ENCODE assay signal across 11 cellular contexts in the genomic region with DNA sequence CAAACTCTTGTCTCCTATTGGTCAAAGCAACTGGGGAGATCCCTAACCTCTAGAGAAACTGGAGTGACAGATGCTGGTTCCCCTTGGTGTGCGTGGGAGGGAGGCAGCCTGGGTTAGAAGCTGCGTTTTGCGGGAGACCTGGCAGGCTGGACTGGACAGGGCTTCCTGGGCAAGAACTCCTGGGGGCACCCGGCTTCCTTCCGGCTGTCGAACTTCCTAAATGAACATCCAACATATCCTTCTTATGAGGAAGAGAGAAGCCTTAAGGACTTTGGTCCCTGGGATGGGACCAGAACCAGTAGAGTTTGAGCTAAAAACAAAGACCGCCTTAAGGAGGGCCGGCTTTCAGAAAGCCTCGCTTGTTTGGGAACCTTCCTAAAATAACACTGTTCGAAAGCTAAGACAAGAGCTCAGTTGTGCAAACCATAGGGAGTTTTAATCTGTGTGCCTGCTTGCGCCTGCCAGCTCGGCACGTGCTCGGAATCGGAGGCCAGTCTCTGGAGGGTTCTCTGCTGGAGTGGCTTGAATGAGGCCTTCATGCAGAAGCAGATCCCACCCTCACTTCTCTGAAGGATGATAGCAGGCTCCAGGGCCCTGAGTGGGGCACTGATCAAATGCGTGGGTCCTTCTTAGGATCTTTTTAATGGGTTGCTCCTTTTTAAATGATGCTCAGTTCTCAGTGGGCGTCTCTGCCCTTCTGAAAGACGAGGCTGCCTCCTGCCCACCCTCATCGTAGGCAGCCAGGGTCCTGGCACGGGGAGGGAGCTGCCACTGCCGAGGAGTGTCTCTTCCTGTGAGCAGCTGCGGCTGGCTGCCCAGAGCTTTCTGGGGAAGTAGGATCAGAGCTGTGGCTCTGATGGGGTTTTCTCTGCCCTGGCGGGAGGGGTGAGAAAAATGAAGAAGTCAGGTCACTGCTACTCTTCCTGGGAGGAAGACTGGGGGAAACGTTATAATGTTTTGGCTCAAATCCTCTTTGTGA. TPM values are rescaled to one million over a fixed set of nuclear protein-coding genes. Genes with fewer than 3 reads are reported as not detected.
DNase-seq lines count a peak whose midpoint lies in the region; ATAC-seq and TF ChIP-seq lines count a peak whose summit lies in the region.
"Had no signal": no experiment of that assay in that cellular context is flagged by ENCODE, and none has a peak within 500 bp of the region (broad histone marks: within the 10 kb centered on the region; RNA-seq: fewer than 3 reads in every experiment).

No MANE protein-coding gene starts in this region.

- no peaks in the 10 kb centered on the region for H3K9me3 ChIP-seq in SK-N-SH

- ATAC-seq in SK-N-SH treated with all-trans-retinoic acid at 6 μM for 48 hours (no peak), HG03108 (IDR thresholded peaks at IDR 0.05; ENCODE audit: unreplicated experiment) (no peak), GM18907 (IDR thresholded peaks at IDR 0.05; ENCODE audit: unreplicated experiment) (no peak)
- ATAC-seq: HCT116 had no signal

- H3K23ac ChIP-seq in mesendoderm (ENCODE audit: low read length): no peak overlapping the region

- POLR2A ChIA-PET in SK-N-SH (lab: Yijun Ruan, JAX): interaction anchor here (1.4 kb wide), 1 partner anchor 51 kb away, joined by 3 read pairs; no protein-coding TSS in a partner anchor

- H3K4me1 ChIP-seq in SK-N-SH (ENCODE audit: control insufficient read depth in 1 of 2, insufficient read depth in 2 of 2, low read depth in 1 of 2, low read length in 1 of 2) (peaks cover 0 to 44% of the 10 kb centered on the region in 2 experiments; a peak in 1 of 4 replicates), mesendoderm (ENCODE audit: control insufficient read depth, low read depth, low read length) (peaks cover 2% of the 10 kb centered on the region)

- no peak overlapping the region for H2AFZ ChIP-seq in SK-N-SH (ENCODE audit: low read depth)

- no peak overlapping the region for H3K9ac ChIP-seq in SK-N-SH
- no peak overlapping the region for H3K9ac ChIP-seq in mesendoderm (ENCODE audit: low read length)

- no peak overlapping the region for H3K4me3 ChIP-seq in SK-N-SH (ENCODE audit: low read depth in 2 of 2, low read length in 1 of 2)
- H3K4me3 ChIP-seq in mesendoderm (ENCODE audit: low read length): no peak overlapping the region

- TF ChIP-seq CTCF in SK-N-SH (IDR thresholded peaks at IDR 0.05): no peak

- no peak overlapping the region for H3K56ac ChIP-seq in mesendoderm (ENCODE audit: low read length)

- no peaks in the 10 kb centered on the region for H3K27me3 ChIP-seq in SK-N-SH (ENCODE audit: insufficient read depth)
- H3K27me3 ChIP-seq in mesendoderm (ENCODE audit: insufficient read depth, low read length, poor library complexity): no peaks in the 10 kb centered on the region

- no peaks in the 10 kb centered on the region for H3K9me2 ChIP-seq in SK-N-SH

- H3K79me2 ChIP-seq in SK-N-SH (ENCODE audit: insufficient read depth): no peaks in the 10 kb centered on the region
- H3K79me2 ChIP-seq in mesendoderm (ENCODE audit: control insufficient read depth, insufficient read depth, low read length): no peaks in the 10 kb centered on the region

- TF ChIP-seq EP300 in SK-N-SH (IDR thresholded peaks at IDR 0.05; ENCODE audit: borderline replicate concordance in 1 of 2, low read depth in 1 of 2, low read length in 1 of 2): no peak

- H3K9me3 Mint-ChIP-seq in immature natural killer cell: no peaks in the 10 kb centered on the region
- H3K9me3 Mint-ChIP-seq: neural crest cell had no signal

- H2BK120ac ChIP-seq in mesendoderm (ENCODE audit: low read depth, low read length): no peak overlapping the region

- H3K36me3 Mint-ChIP-seq in immature natural killer cell: peaks cover 0 to 3% (median 0%) of the 10 kb centered on the region in 3 donors

- H3K79me1 ChIP-seq in mesendoderm (ENCODE audit: low read length): no peaks in the 10 kb centered on the region

- H3K4me3 Mint-ChIP-seq in immature natural killer cell: peak overlapping the region; percentile 18 to 70 (median 63)
- H3K4me3 Mint-ChIP-seq: neural crest cell had no signal

- DNase-seq in SK-N-SH: peak; percentile 26
- peak in 55 of 58 donors; percentile 15 to 92 (median 73) for DNase-seq in anterior cingulate cortex (lab: John Stamatoyannopoulos, UW)
- no peak for DNase-seq in immature natural killer cell
- peak; percentile 79 for DNase-seq in superior temporal gyrus (ENCODE audit: extremely low spot score)
- no peak for DNase-seq in mesendoderm
- DNase-seq: activated CD8-positive, alpha-beta memory T cell treated with anti-CD3 and anti-CD28 coated beads, Interleukin-2, amount 50 U/mL, for 4 hours had no signal

- no peak overlapping the region for H2BK5ac ChIP-seq in mesendoderm (ENCODE audit: low read length)

- CTCF ChIA-PET in SK-N-SH (lab: Yijun Ruan, JAX): interaction anchor here (0.7 to 1.5 kb wide), 2 partner anchors 10 to 35 kb away, joined by 4 to 5 read pairs; no protein-coding TSS in a partner anchor

- no peak overlapping the region for H3K4ac ChIP-seq in mesendoderm (ENCODE audit: low read depth, low read length)

- WGBS in SK-N-SH (ENCODE audit: low lambda C conversion rate): 70% methylated on average over 19 of the region's 24 CpGs
- WGBS in mesendoderm (ENCODE audit: extremely low coverage, insufficient coverage, low lambda C conversion rate): no CpG with 5 or more reads among the region's 24 CpGs

- peaks cover 13 to 32% (median 24%) of the 10 kb centered on the region in 3 donors for H3K27me3 Mint-ChIP-seq in immature natural killer cell (ENCODE audit: low read depth in 3 of 3)

- no peak overlapping the region for H2AK5ac ChIP-seq in mesendoderm (ENCODE audit: low read length)

- H3K27ac ChIP-seq in SK-N-SH (ENCODE audit: low read depth in 2 of 2, low read length in 1 of 2) (no peak overlapping the region), mesendoderm (ENCODE audit: low read depth, low read length) (no peak overlapping the region)

- peak overlapping the region in 2 of 6 donors; percentile 35 to 70 for H3K27ac Mint-ChIP-seq in immature natural killer cell

- no peak overlapping the region for H4K5ac ChIP-seq in mesendoderm (ENCODE audit: low read length)

- no peak overlapping the region for H4K8ac ChIP-seq in mesendoderm (ENCODE audit: low read depth, low read length)

- H3F3A ChIP-seq in SK-N-SH (replicated peaks; ENCODE audit: insufficient read depth): no peaks in the 10 kb centered on the region

- H3K4me2 ChIP-seq in SK-N-SH (no peak overlapping the region), mesendoderm (ENCODE audit: low read length) (no peak overlapping the region)

- no peak overlapping the region for H2BK15ac ChIP-seq in mesendoderm (replicated peaks; ENCODE audit: low read depth)

- no peak for TF ChIP-seq RAD21 in SK-N-SH (IDR thresholded peaks at IDR 0.05; ENCODE audit: low read length)

- H3K36me3 ChIP-seq in SK-N-SH (replicated peaks in 1 of 2; ENCODE audit: control insufficient read depth in 1 of 2, insufficient read depth in 2 of 2, low read length in 1 of 2) (no peaks in the 10 kb centered on the region), mesendoderm (ENCODE audit: control insufficient read depth, insufficient read depth, low read length) (no peaks in the 10 kb centered on the region)

- H3K18ac ChIP-seq in mesendoderm (ENCODE audit: low read length): no peak overlapping the region

- no peaks in the 10 kb centered on the region for H4K20me1 ChIP-seq in SK-N-SH (ENCODE audit: insufficient read depth)

- H3K4me1 Mint-ChIP-seq in immature natural killer cell: peaks cover 26 to 27% of the 10 kb centered on the region in 2 donors

TF ChIP-seq in SK-N-SH, 30 proteins besides CTCF, POLR2A, EP300 and RAD21:
- TF ChIP-seq SIN3A (IDR thresholded peaks at IDR 0.05; ENCODE audit: borderline replicate concordance, low read depth, low read length) (no peak), SMC3 (IDR thresholded peaks at IDR 0.05; ENCODE audit: low read depth, low read length) (no peak), GABPA (IDR thresholded peaks at IDR 0.05; ENCODE audit: low read depth) (no peak), RFX5 (IDR thresholded peaks at IDR 0.05; ENCODE audit: low read length) (no peak), POLR2AphosphoS5 (IDR thresholded peaks at IDR 0.05; ENCODE audit: low read depth, low read length) (no peak)
- TF ChIP-seq, protein P1, sequence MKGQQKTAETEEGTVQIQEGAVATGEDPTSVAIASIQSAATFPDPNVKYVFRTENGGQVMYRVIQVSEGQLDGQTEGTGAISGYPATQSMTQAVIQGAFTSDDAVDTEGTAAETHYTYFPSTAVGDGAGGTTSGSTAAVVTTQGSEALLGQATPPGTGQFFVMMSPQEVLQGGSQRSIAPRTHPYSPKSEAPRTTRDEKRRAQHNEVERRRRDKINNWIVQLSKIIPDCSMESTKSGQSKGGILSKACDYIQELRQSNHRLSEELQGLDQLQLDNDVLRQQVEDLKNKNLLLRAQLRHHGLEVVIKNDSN (IDR thresholded peaks at IDR 0.05; ENCODE audit: borderline replicate concordance, low read depth): no peak
TF ChIP-seq in SK-N-SH: peak in this region for 0.

TF ChIP-seq in SK-N-SH treated with all-trans-retinoic acid at 6 μM for 48 hours, 23 proteins besides CTCF, POLR2A, EP300 and RAD21 (continues in another document):
- no peak for TF ChIP-seq BACH2 (CRISPR knock-in tag; IDR thresholded peaks at IDR 0.05; ENCODE audit: borderline replicate concordance)
- no peak for TF ChIP-seq ZFP30 (CRISPR knock-in tag; IDR thresholded peaks at IDR 0.05)
- TF ChIP-seq ZNF565 (CRISPR knock-in tag; conservative IDR thresholded peaks at IDR 0.05; ENCODE audit: low read depth): no peak
- TF ChIP-seq ESRRG (CRISPR knock-in tag; IDR thresholded peaks at IDR 0.05): no peak
- TF ChIP-seq TOX (CRISPR knock-in tag; IDR thresholded peaks at IDR 0.05; ENCODE audit: borderline replicate concordance): no peak
- TF ChIP-seq SNAI2 (CRISPR knock-in tag; IDR thresholded peaks at IDR 0.05): no peak
- TF ChIP-seq OSR1 (CRISPR knock-in tag; IDR thresholded peaks at IDR 0.05): no peak
- TF ChIP-seq ZC3H10 (CRISPR knock-in tag; IDR thresholded peaks at IDR 0.05): no peak
- no peak for TF ChIP-seq CSDC2 (CRISPR knock-in tag; IDR thresholded peaks at IDR 0.05)
- TF ChIP-seq CREB5 (CRISPR knock-in tag; IDR thresholded peaks at IDR 0.05; ENCODE audit: low read depth): no peak

RNA-seq across cellular contexts. Expression of gene BEGAIN, which starts 30.8 kb away (rescaled TPM):
- 4.2 and 4.4 TPM in 2 replicates for polyA plus RNA-seq in SK-N-SH (2012; rRNA removed)
- polyA plus RNA-seq in SK-N-SH (2012; cell fraction: cytosol; rRNA removed): 1.9 and 4.4 TPM in 2 replicates
- polyA plus RNA-seq in SK-N-SH (2012; cell fraction: nucleus; rRNA removed): 23.8 and 41.4 TPM in 2 replicates
- not detected for polyA plus RNA-seq in immature natural killer cell
- polyA plus RNA-seq in mesendoderm (2013, experiment 1 of 2): 0.69 TPM
- 0.81 TPM for polyA plus RNA-seq in mesendoderm (2013, experiment 2 of 2)

Comparison
In these comparisons a context has a peak if more than half of its experiments do, and no peak if none do; other contexts are left out.
1. DNase-seq: peak in SK-N-SH (single experiment), anterior cingulate cortex (55 of 58) and superior temporal gyrus (single experiment); none in immature natural killer cell (0 of 3) and mesendoderm (single experiment).